ENCODE assay signal across 8 cellular contexts in genomic region chr14:105490572-105491365, GRCh38. TPM values are rescaled to one million over a fixed set of nuclear protein-coding genes. Genes with fewer than 3 reads are reported as not detected.
DNase-seq lines count a peak whose midpoint lies in the region; TF ChIP-seq lines count a peak whose summit lies in the region.

A gene with protein sequence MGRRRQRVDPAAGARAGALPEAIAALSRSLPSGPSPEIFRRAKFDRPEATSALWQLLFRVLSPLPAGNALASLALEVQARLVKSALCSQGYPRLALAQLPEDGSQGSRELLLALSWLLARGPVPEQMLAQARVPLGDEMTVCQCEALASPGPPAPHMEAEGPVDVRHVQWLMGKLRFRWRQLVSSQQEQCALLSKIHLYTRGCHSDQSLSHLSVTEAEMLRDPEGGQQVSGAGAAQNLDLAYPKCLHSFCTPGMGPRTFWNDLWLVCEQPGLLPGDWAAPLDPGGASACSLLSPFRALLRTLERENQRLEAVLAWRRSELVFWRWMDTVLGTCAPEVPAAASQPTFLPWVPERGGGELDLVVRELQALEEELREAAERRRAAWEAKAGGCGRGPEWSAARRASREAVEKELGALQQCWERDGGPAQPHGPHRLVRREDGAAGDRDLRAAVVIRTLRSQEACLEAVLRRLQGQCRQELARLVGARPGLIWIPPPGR (plus strand): TSS chr14:105491246. CDS start chr14:105491376, 130 bp downstream.

- 1% methylated on average over 60 to 71 of the region's 94 CpGs for WGBS in GM23248 (ENCODE audit: low coverage in 1 of 2, low lambda C conversion rate in 2 of 2, missing lambda C conversion rate in 2 of 2), 2 experiments
- no CpG with 5 or more reads among the region's 94 CpGs for WGBS in esophagus muscularis mucosa

- TF ChIP-seq CTCF in esophagus muscularis mucosa (IDR thresholded peaks at IDR 0.05): peak; percentile 88 to 96 (median 96)

- H3K4me1 ChIP-seq in GM23248 (ENCODE audit: insufficient read depth): peaks cover 4% of the 10 kb centered on the region; the same call in 1 of the 2 replicates
- H3K4me1 ChIP-seq in esophagus muscularis mucosa: peaks cover 55 to 68% (median 58%) of the 10 kb centered on the region in 4 donors
- H3K4me1 ChIP-seq in muscle layer of duodenum (ENCODE audit: control insufficient read depth in 1 of 2, insufficient read depth in 2 of 2, low read length in 2 of 2): peaks cover 0 to 45% of the 10 kb centered on the region in 2 donors

- TF ChIP-seq EP300 in esophagus muscularis mucosa (IDR thresholded peaks at IDR 0.05): no peak

- no peaks in the 10 kb centered on the region for H3K79me2 ChIP-seq in GM23248 (ENCODE audit: insufficient read depth)

- in situ Hi-C loops in GM23248 (cut with MboI): no loop called here

- H3K4me2 ChIP-seq in GM23248 (ENCODE audit: unreplicated experiment): peak within 1 kb of the TSS; percentile 89

- H3K4me3 ChIP-seq in GM23248: peak within 1 kb of the TSS; percentile 77
- peak within 1 kb of the TSS; percentile 68 to 75 (median 74) for H3K4me3 ChIP-seq in esophagus muscularis mucosa
- H3K4me3 ChIP-seq in muscle layer of duodenum (ENCODE audit: low read depth in 1 of 2, low read length in 2 of 2): peak within 1 kb of the TSS; percentile 34 to 90

- H3K27me3 ChIP-seq in GM23248 (replicated peaks; ENCODE audit: insufficient read depth) (peaks cover 17% of the 10 kb centered on the region), esophagus muscularis mucosa (peaks cover 0 to 14% (median 0%) of the 10 kb centered on the region in 4 donors), muscle layer of duodenum (ENCODE audit: low read depth, low read length) (no peaks in the 10 kb centered on the region)

- peak; percentile 100 for DNase-seq in EH (ENCODE audit: low read depth)
- peak; percentile 100 for DNase-seq in GM23248
- peak; percentile 100 for DNase-seq in Kasumi-1 (lab: John Stamatoyannopoulos, UW)
- peak; percentile 100 for DNase-seq in RKO (ENCODE audit: low spot score)
- peak; percentile 98 for DNase-seq in activated T-helper 1 cell treated with Interleukin-2 at 50 U/mL for 16 hours (ENCODE audit: low read depth)
- DNase-seq in esophagus muscularis mucosa (ENCODE audit: extremely low spot score): peak; percentile 100
- DNase-seq in stimulated activated CD8-positive, alpha-beta memory T cell treated with anti-CD3 and anti-CD28 coated beads, Interleukin-7, amount 100 ng/mL, for 4 hours (ENCODE audit: low read depth in 2 of 2): peak; percentile 99

- H3K27ac ChIP-seq in GM23248: peak within 1 kb of the TSS; percentile 80
- peak within 1 kb of the TSS; percentile 93 to 99 (median 96) for H3K27ac ChIP-seq in esophagus muscularis mucosa (replicated peaks in 1 of 4)
- peak within 1 kb of the TSS; percentile 31 for H3K27ac ChIP-seq in muscle layer of duodenum (ENCODE audit: low read length)

- H3K36me3 ChIP-seq in GM23248 (ENCODE audit: low read depth) (no peaks in the 10 kb centered on the region), esophagus muscularis mucosa (peaks cover 4 to 13% (median 8%) of the 10 kb centered on the region in 4 donors), muscle layer of duodenum (ENCODE audit: control insufficient read depth in 1 of 2, insufficient read depth in 2 of 2, low read length in 2 of 2) (no peaks in the 10 kb centered on the region)

- no peaks in the 10 kb centered on the region for H4K20me1 ChIP-seq in GM23248 (ENCODE audit: insufficient read depth)

- intact Hi-C loops in esophagus muscularis mucosa (cut with DNase I): loop anchor here (2.0 kb wide), 1 partner anchor 120 kb away; no protein-coding TSS in a partner anchor

- H3F3A ChIP-seq in GM23248 (ENCODE audit: insufficient read depth): no peaks in the 10 kb centered on the region

- peak within 1 kb of the TSS; percentile 95 for H3K9ac ChIP-seq in GM23248

- no peaks in the 10 kb centered on the region for H3K9me3 ChIP-seq in GM23248 (ENCODE audit: low read depth)
- no peaks in the 10 kb centered on the region for H3K9me3 ChIP-seq in esophagus muscularis mucosa
- H3K9me3 ChIP-seq in muscle layer of duodenum (ENCODE audit: control insufficient read depth in 1 of 2, low read length in 2 of 2): no peaks in the 10 kb centered on the region

- peak within 1 kb of the TSS; percentile 74 for H2AFZ ChIP-seq in GM23248

- H3K9me2 ChIP-seq in GM23248 (ENCODE audit: insufficient read depth): no peaks in the 10 kb centered on the region

- TF ChIP-seq POLR2A in esophagus muscularis mucosa (IDR thresholded peaks at IDR 0.05; ENCODE audit: low read depth): no peak

RNA-seq across cellular contexts. Expression of the gene that starts here (rescaled TPM):
- 8.7 and 9.8 TPM in 2 replicates for total RNA-seq in GM23248 (2014; rRNA removed; shearing (Covaris generic))
- polyA plus RNA-seq in GM23248 (2016; fragmentation: Nextera tagmentation; extraction: Ambion mirVana): 4.0 and 6.4 TPM in 2 replicates
- total RNA-seq in esophagus muscularis mucosa: 1 to 10 TPM; 3.8 to 6.6 (median 4.7) TPM

Comparison
In these comparisons a context has a peak if more than half of its experiments do, and no peak if none do; other contexts are left out.
1. Peak in every context shown above with its lines: DNase-seq, H3K4me3 ChIP-seq and H3K27ac ChIP-seq.
2. H3K27ac ChIP-seq: peak in every context shown above with its lines; median percentile 96 in esophagus muscularis mucosa; 80 in GM23248; 31 in muscle layer of duodenum.